16 cellular contexts compared by ENCODE assay signal in the genomic region with DNA sequence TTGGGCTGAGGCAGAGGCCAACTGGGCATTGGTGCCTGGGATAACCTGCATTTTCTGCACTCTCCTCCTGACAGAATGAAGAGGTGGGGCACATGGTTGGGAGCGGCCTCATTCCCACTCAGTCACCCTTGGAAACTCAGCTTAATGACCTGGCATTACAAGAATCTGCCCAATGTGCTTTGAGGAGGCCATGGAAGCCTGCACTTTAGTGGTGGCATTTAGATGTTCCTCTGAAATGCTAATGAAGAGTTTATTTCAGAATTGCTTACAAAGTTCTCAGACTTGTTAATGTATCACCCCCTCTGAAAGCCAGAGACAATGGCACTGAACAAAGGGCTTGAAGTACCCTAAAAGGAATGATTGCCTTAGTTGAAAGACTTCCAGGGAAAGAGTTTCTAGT.
"Had no signal": no experiment of that assay in that cellular context is flagged by ENCODE, and none has a peak within 500 bp of the region (broad histone marks: within the 10 kb centered on the region; RNA-seq: fewer than 3 reads in every experiment).

No MANE protein-coding gene starts in this region.

- H3K27ac ChIP-seq: ascending aorta, dorsolateral prefrontal cortex, gastroesophageal sphincter, lower lobe of right lung, pancreas, sigmoid colon, stomach, testis, upper lobe of right lung had no signal

- H3K4me3 ChIP-seq: ascending aorta, dorsolateral prefrontal cortex, gastroesophageal sphincter, lower lobe of right lung, pancreas, sigmoid colon, stomach, testis, upper lobe of right lung had no signal

- H3K9me3 ChIP-seq: ascending aorta, gastroesophageal sphincter, lower lobe of right lung, pancreas, sigmoid colon, stomach, testis, upper lobe of right lung had no signal

- H3K27me3 ChIP-seq: ascending aorta, pancreas, testis, upper lobe of right lung had no signal

- H3K4me1 ChIP-seq: ascending aorta, gastroesophageal sphincter, lower lobe of right lung, pancreas, sigmoid colon, stomach, testis, upper lobe of right lung had no signal

- DNase-seq: activated CD4-positive, alpha-beta T cell treated with anti-CD3 and anti-CD28 coated beads for 1 hour; activated CD4-positive, alpha-beta T cell treated with anti-CD3 and anti-CD28 coated beads, Interleukin-2, amount 50 U/mL, for 48 hours; activated naive CD4-positive, alpha-beta T cell treated with Interleukin-2 at 50 U/mL for 16 hours; dorsolateral prefrontal cortex; left cardiac atrium; lower lobe of right lung; pancreas; sigmoid colon; stimulated activated CD4-positive, alpha-beta T cell treated with anti-CD3 and anti-CD28 coated beads, Interleukin-12 subunit alpha, Interleukin-12 subunit beta, amount 100 ng/mL, for 4 hours; stimulated activated CD4-positive, alpha-beta T cell treated with anti-CD3 and anti-CD28 coated beads, Interleukin-2, amount 100 ng/mL, for 24 hours; stomach; T-helper 1 cell; testis; upper lobe of right lung had no signal

- H3K36me3 ChIP-seq: ascending aorta, gastroesophageal sphincter, lower lobe of right lung, pancreas, sigmoid colon, stomach, upper lobe of right lung had no signal
